In genomic region chrX:101407167-101407747, GRCh38 we compare ENCODE assay signal across 6 cellular contexts. TPM values are rescaled to one million over a fixed set of nuclear protein-coding genes. Genes with fewer than 3 reads are reported as not detected.
DNase-seq lines count a peak whose midpoint lies in the region; ATAC-seq and TF ChIP-seq lines count a peak whose summit lies in the region.

No MANE protein-coding gene starts in this region.

- no peak for TF ChIP-seq POLR2A in IMR-90 (IDR thresholded peaks at IDR 0.05; ENCODE audit: low read depth, low read length)

- peak overlapping the region; percentile 13; the same call in 1 of the 2 replicates for H3K4ac ChIP-seq in IMR-90 (ENCODE audit: low read depth, low read length)

- H2BK20ac ChIP-seq in IMR-90 (ENCODE audit: low read depth, low read length) = no peak overlapping the region

- CTCF ChIA-PET in IMR-90 (lab: Yijun Ruan, JAX) (no interaction called here), GM10248 (lab: Yijun Ruan, JAX) (interaction anchor here (1.9 kb wide), 1 partner anchor 17 kb away, joined by 7 read pairs; the partner anchor contains the start of gene RPL36A)
- CTCF ChIA-PET in naive thymus-derived CD4-positive, alpha-beta T cell (lab: Charles Lee) = interaction anchor here (1.0 kb wide), 1 partner anchor 9 kb away, joined by 3 read pairs; no protein-coding TSS in a partner anchor

- no peak for DNase-seq in IMR-90
- DNase-seq in astrocyte of the cerebellum (ENCODE audit: low read depth) = no peak
- peak in 1 of 9 donors; percentile 12 for DNase-seq in naive thymus-derived CD4-positive, alpha-beta T cell
- DNase-seq in GM10248 (ENCODE audit: extremely low spot score) = no peak

- peaks cover 0 to 7% (median 0%) of the 10 kb centered on the region in 11 donors for H3K9me3 Mint-ChIP-seq in naive thymus-derived CD4-positive, alpha-beta T cell

- peak overlapping the region; percentile 48 for H2AK9ac ChIP-seq in IMR-90 (replicated peaks; ENCODE audit: low read depth, low read length, poor library complexity)

- H3K27ac ChIP-seq in IMR-90 (ENCODE audit: insufficient read depth, low read length) = peak overlapping the region; percentile 63
- H3K27ac ChIP-seq in naive thymus-derived CD4-positive, alpha-beta T cell (ENCODE audit: low read depth, low read length) = peak overlapping the region; percentile 97

- H4K91ac ChIP-seq in IMR-90 (ENCODE audit: insufficient read depth, low read depth, low read length) = peak overlapping the region; percentile 13; the same call in 1 of the 2 replicates

- peaks cover 3 to 9% (median 3%) of the 10 kb centered on the region in 5 donors for H3K36me3 Mint-ChIP-seq in naive thymus-derived CD4-positive, alpha-beta T cell

- peak overlapping the region; percentile 66 for H3K9ac ChIP-seq in IMR-90 (ENCODE audit: low read depth, low read length)

- no peaks in the 10 kb centered on the region for H3K9me3 ChIP-seq in IMR-90 (ENCODE audit: control insufficient read depth, insufficient read depth, low read length)
- no peaks in the 10 kb centered on the region for H3K9me3 ChIP-seq in naive thymus-derived CD4-positive, alpha-beta T cell (ENCODE audit: control insufficient read depth in 2 of 3, low read length in 3 of 3)

- no peak for TF ChIP-seq RAD21 in IMR-90 (IDR thresholded peaks at IDR 0.05; ENCODE audit: low read length)

- peak overlapping the region; percentile 65 for H3K56ac ChIP-seq in IMR-90 (ENCODE audit: extremely low read depth, insufficient read depth, low read length)

- H2BK5ac ChIP-seq in IMR-90 (ENCODE audit: low read depth, low read length, poor library complexity, severe bottlenecking) = peak overlapping the region; percentile 44

- POLR2A ChIA-PET in IMR-90 (lab: Charles Lee; ENCODE audit: unreplicated experiment) (interaction anchor here (0.6 kb wide), 1 partner anchor 10 kb away, joined by 4 read pairs; no protein-coding TSS in a partner anchor), GM10248 (lab: Yijun Ruan, JAX) (interaction anchor here (1.3 kb wide), 1 partner anchor 17 kb away, joined by 6 read pairs; the partner anchor contains the start of gene RPL36A)
- POLR2A ChIA-PET in naive thymus-derived CD4-positive, alpha-beta T cell (lab: Charles Lee) = interaction anchor here (0.8 to 1.2 kb wide), 4 partner anchors 11 to 16 kb away, joined by 3 to 6 read pairs (median 3); partner anchors contain the start of gene RPL36A

- no peak overlapping the region for H2AK5ac ChIP-seq in IMR-90 (ENCODE audit: low read depth, low read length)

- H3K27me3 ChIP-seq in IMR-90 (ENCODE audit: control insufficient read depth, insufficient read depth, low read length) = no peaks in the 10 kb centered on the region
- H3K27me3 ChIP-seq in naive thymus-derived CD4-positive, alpha-beta T cell (ENCODE audit: control insufficient read depth in 2 of 2, insufficient read depth in 2 of 2, low read length in 2 of 2) = no peaks in the 10 kb centered on the region

- H3K27ac Mint-ChIP-seq in naive thymus-derived CD4-positive, alpha-beta T cell = peak overlapping the region; percentile 97 to 100 (median 99)

- dilution Hi-C loops in IMR-90 (cut with HindIII; ENCODE audit: low sequenced_read_pairs, unreplicated experiment) = no loop called here

- no peaks in the 10 kb centered on the region for H3K9me1 ChIP-seq in IMR-90 (ENCODE audit: insufficient read depth, low read length)

- H4K8ac ChIP-seq in IMR-90 (ENCODE audit: low read depth in 2 of 2, low read length in 2 of 2) = peak overlapping the region in 1 of 2 experiments; percentile 6; a peak in 1 of 4 replicates

- H3K4me1 ChIP-seq in IMR-90 (ENCODE audit: control insufficient read depth, insufficient read depth, low read length) = no peaks in the 10 kb centered on the region
- H3K4me1 ChIP-seq in naive thymus-derived CD4-positive, alpha-beta T cell (ENCODE audit: control insufficient read depth in 2 of 2, insufficient read depth in 2 of 2, low read length in 2 of 2) = peaks cover 11 to 19% of the 10 kb centered on the region in 2 donors

- 0 out of 2 replicates have a peak overlapping the region, but pooled peaks have one; percentile 37 for H2BK120ac ChIP-seq in IMR-90 (ENCODE audit: low read depth, low read length)

- H3K4me1 Mint-ChIP-seq in naive thymus-derived CD4-positive, alpha-beta T cell = peaks cover 14 to 32% (median 23%) of the 10 kb centered on the region in 7 donors

- no peak overlapping the region for H3K18ac ChIP-seq in IMR-90 (ENCODE audit: low read depth, low read length)

- TF ChIP-seq CTCF in IMR-90 (conservative IDR thresholded peaks at IDR 0.05; ENCODE audit: low read depth, low read length) (no peak), astrocyte of the cerebellum (IDR thresholded peaks at IDR 0.05; ENCODE audit: low read depth, low read length, missing control alignments) (no peak), GM10248 (IDR thresholded peaks at IDR 0.05; ENCODE audit: control extremely low read depth, extremely low read depth, low read depth, missing control alignments) (no peak)

- H3K4me3 Mint-ChIP-seq in naive thymus-derived CD4-positive, alpha-beta T cell = peak overlapping the region; percentile 90 to 98 (median 95)

- peaks cover 0 to 5% of the 10 kb centered on the region in 2 experiments; a peak in 1 of 4 replicates for H3K79me1 ChIP-seq in IMR-90 (ENCODE audit: low read depth in 1 of 2, low read length in 2 of 2)

- intact Hi-C loops in IMR-90 (cut with micrococcal nuclease) = no loop called here
- intact Hi-C loops in naive thymus-derived CD4-positive, alpha-beta T cell (cut with micrococcal nuclease) = loop anchor here (1.0 to 5.0 kb wide), 5 partner anchors 59 to 1245 kb away; partner anchors contain the start of genes CSTF2 (in 1 of the 2), GPRASP1 (in 1 of the 2), TIMM8A (in 1 of the 2) and TRMT2B (in 1 of the 2)

- in situ Hi-C loops in IMR-90 (cut with MboI; ENCODE audit: low sequenced_read_pairs) = no loop called here
- in situ Hi-C loops in astrocyte of the cerebellum (cut with HindIII; ENCODE audit: low sequenced_read_pairs) = no loop called here

- H3K23ac ChIP-seq in IMR-90 (ENCODE audit: low read depth, low read length) = peak overlapping the region; percentile 68

- peaks cover 4% of the 10 kb centered on the region for H3K36me3 ChIP-seq in IMR-90 (ENCODE audit: control insufficient read depth, insufficient read depth, low read length)
- peaks cover 0 to 4% (median 2%) of the 10 kb centered on the region in 3 experiments for H3K36me3 ChIP-seq in naive thymus-derived CD4-positive, alpha-beta T cell (ENCODE audit: control insufficient read depth in 2 of 3, insufficient read depth in 3 of 3, low read length in 3 of 3)

- TSS peak; percentile 89 for BruUV-seq in IMR-90 (replicated peaks; lab: Mats Ljungman, UMichigan)

- peaks cover 0 to 2% (median 0%) of the 10 kb centered on the region in 5 donors for H3K27me3 Mint-ChIP-seq in naive thymus-derived CD4-positive, alpha-beta T cell

- H3K4me3 ChIP-seq in IMR-90 (ENCODE audit: insufficient read depth, low read depth, low read length) (peak overlapping the region; percentile 85), astrocyte of the cerebellum (ENCODE audit: low read depth, low read length) (peak overlapping the region; percentile 74)
- peak overlapping the region; percentile 82 for H3K4me3 ChIP-seq in naive thymus-derived CD4-positive, alpha-beta T cell (ENCODE audit: low read length)

- ATAC-seq in IMR-90 (ENCODE audit: low read depth) (peak; percentile 13; the same call in 1 of the 2 replicates), HG02678 (IDR thresholded peaks at IDR 0.05; ENCODE audit: unreplicated experiment) (no peak), HG02642 (IDR thresholded peaks at IDR 0.05; ENCODE audit: poor library complexity, unreplicated experiment) (no peak)
- ATAC-seq in naive thymus-derived CD4-positive, alpha-beta T cell = no peak

- H4K20me1 ChIP-seq in IMR-90 (ENCODE audit: insufficient read depth, low read length) = peaks cover 6% of the 10 kb centered on the region; the same call in 1 of the 2 replicates

- H2AFZ ChIP-seq in IMR-90 (replicated peaks; ENCODE audit: low read length, poor library complexity) = peak overlapping the region; percentile 93

- no CpG with 5 or more reads among the region's 15 CpGs for WGBS in IMR-90 (ENCODE audit: extremely low coverage in 2 of 2, insufficient read length in 1 of 2), 2 experiments

- peak overlapping the region; percentile 56 for H3K4me2 ChIP-seq in IMR-90 (ENCODE audit: low read depth, low read length)

- peak overlapping the region; percentile 0; the same call in 1 of the 2 replicates for H4K5ac ChIP-seq in IMR-90 (ENCODE audit: low read depth, low read length)

- H3K14ac ChIP-seq in IMR-90 (replicated peaks; ENCODE audit: low read depth, low read length) = 0 out of 2 replicates have a peak overlapping the region, but pooled peaks have one; percentile 11

- no peak overlapping the region for H2BK15ac ChIP-seq in IMR-90 (ENCODE audit: low read depth, low read length)

RNA-seq across cellular contexts. Expression of gene GLA, which starts 0.5 kb away (rescaled TPM):
- total RNA-seq in IMR-90 (2012; rRNA removed) = 37.2 and 38.7 TPM in 2 replicates
- 26.4 and 27.9 TPM in 2 replicates for polyA plus RNA-seq in IMR-90 (2012; rRNA removed)
- polyA plus RNA-seq in IMR-90 (2012; cell fraction: cytosol; rRNA removed) = 11.8 and 15.8 TPM in 2 replicates
- polyA plus RNA-seq in IMR-90 (2012; cell fraction: nucleus; rRNA removed; ENCODE audit: low replicate concordance) = 14.3 and 57.2 TPM in 2 replicates
- total RNA-seq in naive thymus-derived CD4-positive, alpha-beta T cell = 10 to 100 TPM; 12.5 to 40.1 (median 27.1) TPM
- polyA plus RNA-seq in naive thymus-derived CD4-positive, alpha-beta T cell = 10 to 100 TPM; 10.9 to 11.2 TPM

RNA-seq across cellular contexts. Expression of gene HNRNPH2, which starts 0.8 kb away (rescaled TPM):
- 54.3 and 95.3 TPM in 2 replicates for total RNA-seq in IMR-90 (2012; rRNA removed)
- polyA plus RNA-seq in IMR-90 (2012; rRNA removed) = 31.4 and 42.8 TPM in 2 replicates
- 5.2 and 10.1 TPM in 2 replicates for polyA plus RNA-seq in IMR-90 (2012; cell fraction: cytosol; rRNA removed)
- polyA plus RNA-seq in IMR-90 (2012; cell fraction: nucleus; rRNA removed; ENCODE audit: low replicate concordance) = 1.4 and 12.2 TPM in 2 replicates
- total RNA-seq in naive thymus-derived CD4-positive, alpha-beta T cell = 10 to 100 TPM; 32.1 to 46.3 (median 41.5) TPM
- 100 to 1,000 TPM in 1 of 2 donors, 10 to 100 TPM in 1; 96.3 to 103 TPM for polyA plus RNA-seq in naive thymus-derived CD4-positive, alpha-beta T cell

RNA-seq across cellular contexts. Expression of gene RPL36A, which starts 16.4 kb away (rescaled TPM):
- 677 and 1,679 TPM in 2 replicates for total RNA-seq in IMR-90 (2012; rRNA removed)
- 1,999 and 2,412 TPM in 2 replicates for polyA plus RNA-seq in IMR-90 (2012; rRNA removed)
- polyA plus RNA-seq in IMR-90 (2012; cell fraction: cytosol; rRNA removed) = 794 and 2,086 TPM in 2 replicates
- polyA plus RNA-seq in IMR-90 (2012; cell fraction: nucleus; rRNA removed; ENCODE audit: low replicate concordance) = 62.2 and 963 TPM in 2 replicates
- 100 to 1,000 TPM; 113 to 342 (median 282) TPM for total RNA-seq in naive thymus-derived CD4-positive, alpha-beta T cell
- 1,000 to 10,000 TPM; 2,157 to 2,919 TPM for polyA plus RNA-seq in naive thymus-derived CD4-positive, alpha-beta T cell

RNA-seq across cellular contexts. Expression of gene BTK, which starts 21.3 kb away (rescaled TPM):
- not detected in 2 replicates for total RNA-seq in IMR-90 (2012; rRNA removed)
- not detected in 2 replicates for polyA plus RNA-seq in IMR-90 (2012; rRNA removed)
- 0.22 TPM in 1 of 2 replicates, not detected in the other for polyA plus RNA-seq in IMR-90 (2012; cell fraction: cytosol; rRNA removed)
- 0.03 TPM in 1 of 2 replicates, not detected in the other for polyA plus RNA-seq in IMR-90 (2012; cell fraction: nucleus; rRNA removed; ENCODE audit: low replicate concordance)
- total RNA-seq in naive thymus-derived CD4-positive, alpha-beta T cell = 10 to 100 TPM in 1 of 5 experiments, 1 to 10 TPM in 3, not detected in 1; 1.5 to 52.1 (median 3.9) TPM
- polyA plus RNA-seq in naive thymus-derived CD4-positive, alpha-beta T cell = under 1 TPM; 0.06 to 0.14 TPM

RNA-seq across cellular contexts. Expression of gene TIMM8A, which starts 58.7 kb away (rescaled TPM):
- total RNA-seq in IMR-90 (2012; rRNA removed) = 2.2 and 3.1 TPM in 2 replicates
- polyA plus RNA-seq in IMR-90 (2012; rRNA removed) = 10.3 and 11.6 TPM in 2 replicates
- 7.0 and 11.0 TPM in 2 replicates for polyA plus RNA-seq in IMR-90 (2012; cell fraction: cytosol; rRNA removed)
- polyA plus RNA-seq in IMR-90 (2012; cell fraction: nucleus; rRNA removed; ENCODE audit: low replicate concordance) = 1.9 and 3.6 TPM in 2 replicates
- 10 to 100 TPM in 3 of 5 experiments, 1 to 10 TPM in 2; 6.7 to 13.6 (median 12.2) TPM for total RNA-seq in naive thymus-derived CD4-positive, alpha-beta T cell
- 10 to 100 TPM in 1 of 2 donors, 1 to 10 TPM in 1; 8.5 to 10.6 TPM for polyA plus RNA-seq in naive thymus-derived CD4-positive, alpha-beta T cell
